Comparison of ENCODE assay signal across 9 cellular contexts in genomic region chr1:236534164-236534651, GRCh38. TPM values are rescaled to one million over a fixed set of nuclear protein-coding genes. Genes with fewer than 3 reads are reported as not detected.
A peak's percentile ranks its signal among the peaks of the same experiment; 100 is the strongest.
DNase-seq lines count a peak whose midpoint lies in the region; ATAC-seq and TF ChIP-seq lines count a peak whose summit lies in the region.
"Had no signal": no experiment of that assay in that cellular context is flagged by ENCODE, and none has a peak within 500 bp of the region (broad histone marks: within the 10 kb centered on the region; RNA-seq: fewer than 3 reads in every experiment).

No MANE protein-coding gene starts in this region.

- H3K4me2 ChIP-seq in IMR-90 (ENCODE audit: low read depth, low read length), result peak overlapping the region; percentile 32; the same call in 1 of the 2 replicates

- H2BK120ac ChIP-seq in IMR-90 (ENCODE audit: low read depth, low read length), result no peak overlapping the region

- H2AK5ac ChIP-seq in IMR-90 (ENCODE audit: low read depth, low read length), result no peak overlapping the region

- no peak overlapping the region for H4K91ac ChIP-seq in IMR-90 (ENCODE audit: insufficient read depth, low read depth, low read length)

- H3K14ac ChIP-seq in IMR-90 (replicated peaks; ENCODE audit: low read depth, low read length), result no peak overlapping the region

- no peaks in the 10 kb centered on the region for H3K27me3 ChIP-seq in IMR-90 (ENCODE audit: control insufficient read depth, insufficient read depth, low read length)
- no peaks in the 10 kb centered on the region for H3K27me3 ChIP-seq in heart right ventricle

- H3K27ac Mint-ChIP-seq in activated CD8-positive, alpha-beta T cell treated with anti-CD3 and anti-CD28 coated beads for 36 hours, result peak overlapping the region; percentile 84

- no peak overlapping the region for H3K4ac ChIP-seq in IMR-90 (ENCODE audit: low read depth, low read length)

- H3K9me1 ChIP-seq in IMR-90 (ENCODE audit: insufficient read depth, low read length), result peaks cover 3% of the 10 kb centered on the region; the same call in 1 of the 2 replicates

- peaks cover 39% of the 10 kb centered on the region for H3K4me1 Mint-ChIP-seq in activated CD8-positive, alpha-beta T cell treated with anti-CD3 and anti-CD28 coated beads for 36 hours (ENCODE audit: low read depth)

- dilution Hi-C loops in IMR-90 (cut with HindIII; ENCODE audit: low sequenced_read_pairs, unreplicated experiment), result no loop called here

- no peak overlapping the region for H3K56ac ChIP-seq in IMR-90 (ENCODE audit: extremely low read depth, insufficient read depth, low read length)

- H3K79me1 ChIP-seq in IMR-90 (ENCODE audit: low read depth in 1 of 2, low read length in 2 of 2), result peaks cover 14 to 23% of the 10 kb centered on the region in 2 experiments

- TF ChIP-seq CTCF in IMR-90 (conservative IDR thresholded peaks at IDR 0.05; ENCODE audit: low read depth, low read length), result no peak
- TF ChIP-seq CTCF in activated CD8-positive, alpha-beta T cell treated with anti-CD3 and anti-CD28 coated beads for 36 hours (IDR thresholded peaks at IDR 0.05), result no peak
- TF ChIP-seq CTCF in heart right ventricle (IDR thresholded peaks at IDR 0.05), result no peak

- POLR2A ChIA-PET in IMR-90 (lab: Charles Lee; ENCODE audit: unreplicated experiment), result interaction anchor here (0.6 kb wide), 2 partner anchors 33 to 551 kb away, joined by 4 read pairs; no protein-coding TSS in a partner anchor
- POLR2A ChIA-PET in activated CD8-positive, alpha-beta T cell treated with anti-CD3 and anti-CD28 coated beads for 36 hours (lab: Charles Lee), result interaction anchor here (0.8 to 0.9 kb wide), 2 partner anchors 9 to 17 kb away, joined by 3 read pairs; no protein-coding TSS in a partner anchor

- H3K4me1 ChIP-seq in IMR-90 (ENCODE audit: control insufficient read depth, insufficient read depth, low read length), result peaks cover 7% of the 10 kb centered on the region
- H3K4me1 ChIP-seq in heart right ventricle, result peaks cover 0 to 50% (median 19%) of the 10 kb centered on the region in 9 donors

- H2AFZ ChIP-seq in IMR-90 (replicated peaks; ENCODE audit: low read length, poor library complexity), result no peak overlapping the region

- H3K27me3 Mint-ChIP-seq in activated CD8-positive, alpha-beta T cell treated with anti-CD3 and anti-CD28 coated beads for 36 hours, result no peaks in the 10 kb centered on the region

- H3K9ac ChIP-seq in IMR-90 (ENCODE audit: low read depth, low read length), result no peak overlapping the region

- H3K9me3 ChIP-seq in IMR-90 (ENCODE audit: control insufficient read depth, insufficient read depth, low read length) (no peaks in the 10 kb centered on the region), heart right ventricle (no peaks in the 10 kb centered on the region)

- H3K23ac ChIP-seq in IMR-90 (ENCODE audit: low read depth, low read length), result no peak overlapping the region

- H4K5ac ChIP-seq in IMR-90 (ENCODE audit: low read depth, low read length), result no peak overlapping the region

- no peak overlapping the region for H3K4me3 Mint-ChIP-seq in activated CD8-positive, alpha-beta T cell treated with anti-CD3 and anti-CD28 coated beads for 36 hours

- DNase-seq in IMR-90, result peak; percentile 78
- peak; percentile 74 for DNase-seq in activated CD8-positive, alpha-beta T cell treated with anti-CD3 and anti-CD28 coated beads for 36 hours
- DNase-seq in epithelial cell of prostate (ENCODE audit: low read depth, low spot score), result peak; percentile 37
- peak in 2 of 3 experiments; percentile 19 to 42 for DNase-seq in stimulated activated CD4-positive, alpha-beta T cell treated with anti-CD3 and anti-CD28 coated beads, TNF-alpha, amount 100 ng/mL, for 24 hours (ENCODE audit: low read depth in 3 of 3)
- no peak for DNase-seq in NCI-H187 treated with DMSO at 0.1 percent for 48 hours (lab: John Stamatoyannopoulos, UW)
- no peak for DNase-seq in heart right ventricle
- DNase-seq: mesendoderm, NCI-H1092 treated with DMSO at 0.1 percent for 48 hours had no signal

- no peak for TF ChIP-seq RAD21 in IMR-90 (IDR thresholded peaks at IDR 0.05; ENCODE audit: low read length)

- no peak overlapping the region for H2BK15ac ChIP-seq in IMR-90 (ENCODE audit: low read depth, low read length)

- H3K9me3 Mint-ChIP-seq in activated CD8-positive, alpha-beta T cell treated with anti-CD3 and anti-CD28 coated beads for 36 hours, result no peaks in the 10 kb centered on the region

- CTCF ChIA-PET in IMR-90 (lab: Yijun Ruan, JAX), result interaction anchor here (0.7 kb wide), 1 partner anchor 39 kb away, joined by 3 read pairs; no protein-coding TSS in a partner anchor
- CTCF ChIA-PET in activated CD8-positive, alpha-beta T cell treated with anti-CD3 and anti-CD28 coated beads for 36 hours (lab: Charles Lee), result interaction anchor here (0.6 to 0.9 kb wide), 2 partner anchors 16 to 429 kb away, joined by 3 read pairs; no protein-coding TSS in a partner anchor

- no peak overlapping the region for H2BK5ac ChIP-seq in IMR-90 (ENCODE audit: low read depth, low read length, poor library complexity, severe bottlenecking)

- H3K4me3 ChIP-seq in IMR-90 (ENCODE audit: insufficient read depth, low read depth, low read length) (no peak overlapping the region), heart right ventricle (no peak overlapping the region)

- no peaks in the 10 kb centered on the region for H4K20me1 ChIP-seq in IMR-90 (ENCODE audit: insufficient read depth, low read length)

- no TSS peak for BruUV-seq in IMR-90 (replicated peaks; lab: Mats Ljungman, UMichigan)

- intact Hi-C loops in IMR-90 (cut with micrococcal nuclease) (no loop called here), heart right ventricle (cut with DNase I) (loop anchor here in 7 of 10 donors (5.0 to 10.0 kb wide), 3 partner anchors 419 to 429 kb away; no protein-coding TSS in a partner anchor)
- intact Hi-C loops in activated CD8-positive, alpha-beta T cell treated with anti-CD3 and anti-CD28 coated beads for 36 hours (cut with micrococcal nuclease), result no loop called here

- H3K36me3 ChIP-seq in IMR-90 (ENCODE audit: control insufficient read depth, insufficient read depth, low read length) (peaks cover 11% of the 10 kb centered on the region), heart right ventricle (peaks cover 0 to 86% (median 20%) of the 10 kb centered on the region in 9 donors)

- in situ Hi-C loops in IMR-90 (cut with MboI; ENCODE audit: low sequenced_read_pairs), result no loop called here

- no peak overlapping the region for H2AK9ac ChIP-seq in IMR-90 (replicated peaks; ENCODE audit: low read depth, low read length, poor library complexity)

- no peak for TF ChIP-seq POLR2A in IMR-90 (IDR thresholded peaks at IDR 0.05; ENCODE audit: low read depth, low read length)

- no peak overlapping the region for H4K8ac ChIP-seq in IMR-90 (ENCODE audit: low read depth in 2 of 2, low read length in 2 of 2)

- H3K27ac ChIP-seq in IMR-90 (ENCODE audit: insufficient read depth, low read length) (no peak overlapping the region), epithelial cell of prostate (no peak overlapping the region), heart right ventricle (no peak overlapping the region)

- ATAC-seq in IMR-90 (ENCODE audit: low read depth) (peak; percentile 79), heart right ventricle (no peak), GM18873 (IDR thresholded peaks at IDR 0.05; ENCODE audit: low FRiP score, unreplicated experiment) (no peak)
- peak; percentile 88 for ATAC-seq in activated CD8-positive, alpha-beta T cell treated with anti-CD3 and anti-CD28 coated beads for 36 hours

- WGBS in IMR-90 (ENCODE audit: extremely low coverage in 2 of 2, insufficient read length in 1 of 2), 2 experiments, result 0% methylated on average over 1 of the region's 4 CpGs; no CpG with 5 or more reads in 1 of the 2 experiments
- WGBS in heart right ventricle, 2 donors, result 73 to 79% methylated on average over 4 of the region's 4 CpGs

- no peak overlapping the region for H3K18ac ChIP-seq in IMR-90 (ENCODE audit: low read depth, low read length)

- no peak overlapping the region for H2BK20ac ChIP-seq in IMR-90 (ENCODE audit: low read depth, low read length)

- H3K36me3 Mint-ChIP-seq in activated CD8-positive, alpha-beta T cell treated with anti-CD3 and anti-CD28 coated beads for 36 hours (ENCODE audit: low read depth), result peaks cover 49% of the 10 kb centered on the region

TF ChIP-seq in IMR-90, 13 proteins besides CTCF, POLR2A, EP300 and RAD21:
- TF ChIP-seq SMC3 (IDR thresholded peaks at IDR 0.05; ENCODE audit: low read depth, low read length), result no peak
- TF ChIP-seq CEBPB (IDR thresholded peaks at IDR 0.05; ENCODE audit: low read depth, low read length), result peak; percentile 50; the same call in 1 of the 2 replicates
- TF ChIP-seq ELK1 (IDR thresholded peaks at IDR 0.05; ENCODE audit: borderline replicate concordance, low read depth, low read length), result no peak
- peak; percentile 50; the same call in 1 of the 2 replicates for TF ChIP-seq FOS (IDR thresholded peaks at IDR 0.05; ENCODE audit: low read depth, low read length)
- no peak for TF ChIP-seq MXI1 (IDR thresholded peaks at IDR 0.05; ENCODE audit: borderline replicate concordance, low read depth, low read length)
- no peak for TF ChIP-seq USF2 (IDR thresholded peaks at IDR 0.05; ENCODE audit: low read depth, low read length)
- TF ChIP-seq MAFK (IDR thresholded peaks at IDR 0.05; ENCODE audit: low read depth, low read length), result no peak
- no peak for TF ChIP-seq NFE2L2 (IDR thresholded peaks at IDR 0.05; ENCODE audit: low read depth, low read length)
TF ChIP-seq in IMR-90: peak in this region for 2.

RNA-seq across cellular contexts. Expression of gene LGALS8, which starts 10.4 kb away (rescaled TPM):
- 44.7 and 57.7 TPM in 2 replicates for total RNA-seq in IMR-90 (2012; rRNA removed)
- polyA plus RNA-seq in IMR-90 (2012; rRNA removed), result 26.2 and 41.3 TPM in 2 replicates
- 11.6 and 35.4 TPM in 2 replicates for polyA plus RNA-seq in IMR-90 (2012; cell fraction: cytosol; rRNA removed)
- polyA plus RNA-seq in IMR-90 (2012; cell fraction: nucleus; rRNA removed; ENCODE audit: low replicate concordance), result 27.9 and 111 TPM in 2 replicates
- total RNA-seq in activated CD8-positive, alpha-beta T cell treated with anti-CD3 and anti-CD28 coated beads for 36 hours, result 10 to 100 TPM; 87.3 to 89.3 TPM
- total RNA-seq in heart right ventricle, result 100 to 1,000 TPM in 1 of 10 donors, 10 to 100 TPM in 9; 56.4 to 107 (median 90.5) TPM
- 10 to 100 TPM; 36.7 to 47.5 TPM for polyA plus RNA-seq in heart right ventricle

Comparison
In these comparisons a context has a peak if more than half of its experiments do, and no peak if none do; other contexts are left out.
1. ATAC-seq: peak in IMR-90 (single experiment) and activated CD8-positive, alpha-beta T cell treated with anti-CD3 and anti-CD28 coated beads for 36 hours (single experiment); none in heart right ventricle (0 of 8) and GM18873 (single experiment).
2. DNase-seq: peak in IMR-90 (single experiment), activated CD8-positive, alpha-beta T cell treated with anti-CD3 and anti-CD28 coated beads for 36 hours (single experiment), epithelial cell of prostate (single experiment) and stimulated activated CD4-positive, alpha-beta T cell treated with anti-CD3 and anti-CD28 coated beads, TNF-alpha, amount 100 ng/mL, for 24 hours (2 of 3); none in NCI-H187 treated with DMSO at 0.1 percent for 48 hours (single experiment) and heart right ventricle (0 of 2).
3. intact Hi-C loops: an anchor here in heart right ventricle (5.0 to 10.0 kb wide); none called in IMR-90 and activated CD8-positive, alpha-beta T cell treated with anti-CD3 and anti-CD28 coated beads for 36 hours.